ENCODE assay signal across 29 cellular contexts in genomic region chr4:152843476-152844107, GRCh38.
A peak's percentile ranks its signal among the peaks of the same experiment; 100 is the strongest.
DNase-seq lines count a peak whose midpoint lies in the region; ATAC-seq, FAIRE-seq and TF ChIP-seq lines count a peak whose summit lies in the region.
"Had no signal": no experiment of that assay in that cellular context is flagged by ENCODE, and none has a peak within 500 bp of the region (broad histone marks: within the 10 kb centered on the region; RNA-seq: fewer than 3 reads in every experiment).

No MANE protein-coding gene starts in this region.

- TF ChIP-seq POLR2A in GM12891 (IDR thresholded peaks at IDR 0.05; ENCODE audit: low read depth, low read length) (no peak), spleen (IDR thresholded peaks at IDR 0.05) (no peak), esophagus squamous epithelium (IDR thresholded peaks at IDR 0.05) (no peak)

- no peaks in the 10 kb centered on the region; the same call in 1 of the 2 replicates for H3K27me3 Mint-ChIP-seq in WTC11 (ENCODE audit: low read depth)
- H3K27me3 Mint-ChIP-seq: CD4-positive, alpha-beta T cell had no signal

- no peak overlapping the region for H2BK120ac ChIP-seq in mesenchymal stem cell (ENCODE audit: low read depth, low read length)

- DNase-seq in HT-29 (ENCODE audit: low spot score) = peak; percentile 68
- DNase-seq in WTC11 (ENCODE audit: low spot score) = no peak
- peak; percentile 12 for DNase-seq in mesenchymal stem cell
- no peak for DNase-seq in smooth muscle cell (lab: John Stamatoyannopoulos, UW; ENCODE audit: unreplicated experiment)
- DNase-seq in GM12891 (ENCODE audit: insufficient read length, low spot score) = no peak
- DNase-seq in spleen = no peak
- DNase-seq in esophagus squamous epithelium (lab: John Stamatoyannopoulos, UW) = no peak
- DNase-seq: activated CD4-positive, alpha-beta T cell treated with anti-CD3 and anti-CD28 coated beads, Interleukin-2, amount 50 U/mL, for 1 hour; activated naive CD4-positive, alpha-beta T cell; activated T-cell treated with anti-CD3 and anti-CD28 coated beads, Interleukin-2, amount 50 U/mL, for 48 hours; body of pancreas; CD4-positive, alpha-beta T cell; kidney; lower lobe of right lung; NCI-H1092; NCI-H1694 treated with DMSO at 0.1 percent for 48 hours; NCI-H2171; NCI-H510A; NK-92 treated with Interleukin-12 subunit alpha and Interleukin-12 subunit beta, amount 100 ng/mL, for 24 hours; Right ventricle myocardium superior; sigmoid colon; stimulated activated naive CD4-positive, alpha-beta T cell; T-helper 9 cell; testis had no signal

- peaks cover 21% of the 10 kb centered on the region for H3K79me2 ChIP-seq in smooth muscle cell (ENCODE audit: low read depth)

- no peak for FAIRE-seq in GM12891 (lab: Jason Lieb, UNC)
- FAIRE-seq: GM18507, kidney had no signal

- H3F3A ChIP-seq in smooth muscle cell (ENCODE audit: low read depth) = no peaks in the 10 kb centered on the region

- peaks cover 5% of the 10 kb centered on the region for H3K9me3 ChIP-seq in mesenchymal stem cell (ENCODE audit: control insufficient read depth, low read length)
- H3K9me3 ChIP-seq in smooth muscle cell (replicated peaks; ENCODE audit: low read depth) = no peaks in the 10 kb centered on the region
- H3K9me3 ChIP-seq in spleen = peaks cover 0 to 15% (median 12%) of the 10 kb centered on the region in 8 donors
- peaks cover 0 to 7% (median 0%) of the 10 kb centered on the region in 3 donors for H3K9me3 ChIP-seq in esophagus squamous epithelium
- H3K9me3 ChIP-seq: body of pancreas, lower lobe of right lung, testis had no signal

- no peak overlapping the region for H2AK5ac ChIP-seq in mesenchymal stem cell (ENCODE audit: low read length, severe bottlenecking)

- peak overlapping the region; percentile 60 for H4K8ac ChIP-seq in mesenchymal stem cell (ENCODE audit: low read length)

- H4K91ac ChIP-seq in mesenchymal stem cell (ENCODE audit: low read length) = peak overlapping the region; percentile 46

- H3K36me3 Mint-ChIP-seq in WTC11 = peaks cover 31% of the 10 kb centered on the region

- H3K4me1 ChIP-seq in mesenchymal stem cell (ENCODE audit: control insufficient read depth, insufficient read depth, low read depth, low read length) (peaks cover 10% of the 10 kb centered on the region), smooth muscle cell (ENCODE audit: low read depth) (no peaks in the 10 kb centered on the region), spleen (peaks cover 0 to 15% (median 3%) of the 10 kb centered on the region in 6 donors), esophagus squamous epithelium (peaks cover 0 to 5% (median 0%) of the 10 kb centered on the region in 3 donors)
- H3K4me1 ChIP-seq: body of pancreas, lower lobe of right lung, neural progenitor cell, sigmoid colon, testis had no signal

- POLR2A ChIA-PET in WTC11 (lab: Charles Lee) = no interaction called here

- H2BK5ac ChIP-seq in mesenchymal stem cell (ENCODE audit: low read depth, low read length, poor library complexity, severe bottlenecking) = no peak overlapping the region

- H3K14ac ChIP-seq in mesenchymal stem cell (ENCODE audit: low read length in 2 of 2) = no peak overlapping the region

- ATAC-seq in WTC11 (peak; percentile 44), HG02938 (IDR thresholded peaks at IDR 0.05; ENCODE audit: unreplicated experiment) (no peak)
- ATAC-seq: body of pancreas, lower lobe of right lung had no signal

- peaks cover 25% of the 10 kb centered on the region for H4K20me1 ChIP-seq in smooth muscle cell (ENCODE audit: low read depth)

- intact Hi-C loops in spleen (cut with DNase I; ENCODE audit: low total_unique reads) (loop anchor here (2.0 kb wide), 1 partner anchor 239 kb away; no protein-coding TSS in a partner anchor), esophagus squamous epithelium (cut with DNase I) (no loop called here)

- 84% methylated on average over 12 of the region's 12 CpGs for WGBS in mesenchymal stem cell
- 86% methylated on average over 12 of the region's 12 CpGs for WGBS in smooth muscle cell (ENCODE audit: low lambda C conversion rate)
- WGBS in spleen, 5 donors = 81 to 88% (median 87%) methylated on average over 11 to 12 of the region's 12 CpGs
- 66 to 87% methylated on average over 5 to 6 of the region's 12 CpGs for WGBS in esophagus squamous epithelium, 2 donors

- H3K23ac ChIP-seq in mesenchymal stem cell (ENCODE audit: low read length in 2 of 2) = no peak overlapping the region

- peaks cover 20% of the 10 kb centered on the region for H3K79me1 ChIP-seq in mesenchymal stem cell (replicated peaks; ENCODE audit: low read length, poor library complexity, severe bottlenecking)

- H2BK15ac ChIP-seq in mesenchymal stem cell (ENCODE audit: low read depth, poor library complexity, severe bottlenecking) = no peak overlapping the region

- H3K18ac ChIP-seq in mesenchymal stem cell (ENCODE audit: low read depth in 1 of 2, low read length in 2 of 2) = peak overlapping the region in 1 of 2 experiments; percentile 18

- H3K4ac ChIP-seq in mesenchymal stem cell (ENCODE audit: low read depth in 1 of 2, low read length in 2 of 2) = no peak overlapping the region

- no peak overlapping the region for H2BK12ac ChIP-seq in mesenchymal stem cell (ENCODE audit: low read length in 2 of 2)

- H3K27me3 ChIP-seq in mesenchymal stem cell (ENCODE audit: control insufficient read depth in 1 of 2, insufficient read depth in 1 of 2, low read length in 2 of 2) = no peaks in the 10 kb centered on the region
- H3K27me3 ChIP-seq in smooth muscle cell (ENCODE audit: low read depth) = no peaks in the 10 kb centered on the region
- H3K27me3 ChIP-seq in spleen (replicated peaks in 1 of 7) = no peaks in the 10 kb centered on the region
- no peaks in the 10 kb centered on the region for H3K27me3 ChIP-seq in esophagus squamous epithelium
- H3K27me3 ChIP-seq: body of pancreas, neural progenitor cell, sigmoid colon, testis had no signal

- no peak overlapping the region for H3K4me3 Mint-ChIP-seq in WTC11
- H3K4me3 Mint-ChIP-seq: CD4-positive, alpha-beta T cell; neural progenitor cell had no signal

- H2AFZ ChIP-seq in mesenchymal stem cell (ENCODE audit: low read depth, low read length) = no peak overlapping the region
- no peak overlapping the region for H2AFZ ChIP-seq in smooth muscle cell (ENCODE audit: low read depth)
- H2AFZ ChIP-seq: neural progenitor cell, PC-9 had no signal

- H3K4me3 ChIP-seq in mesenchymal stem cell (ENCODE audit: insufficient read depth in 1 of 2, low read depth in 1 of 2, low read length in 2 of 2) (no peak overlapping the region), smooth muscle cell (no peak overlapping the region), spleen (no peak overlapping the region), esophagus squamous epithelium (no peak overlapping the region)
- H3K4me3 ChIP-seq: body of pancreas, lower lobe of right lung, neural progenitor cell, PC-9, sigmoid colon, testis had no signal

- H3K27ac ChIP-seq in mesenchymal stem cell (ENCODE audit: low read length, poor library complexity, severe bottlenecking) (no peak overlapping the region), smooth muscle cell (ENCODE audit: low read depth) (peak overlapping the region; percentile 21), spleen (no peak overlapping the region), esophagus squamous epithelium (no peak overlapping the region)
- H3K27ac ChIP-seq: body of pancreas, lower lobe of right lung, neural progenitor cell, PC-9, sigmoid colon, testis, VCaP had no signal

- peaks cover 56% of the 10 kb centered on the region for H3K4me1 Mint-ChIP-seq in WTC11

- CTCF ChIA-PET in WTC11 (lab: Charles Lee) = interaction anchor here (0.7 to 2.7 kb wide), 4 partner anchors 106 to 342 kb away, joined by 3 to 8 read pairs (median 4); no protein-coding TSS in a partner anchor

- no peak overlapping the region for H3K4me2 ChIP-seq in mesenchymal stem cell (ENCODE audit: low read length, poor library complexity, severe bottlenecking)
- no peak overlapping the region for H3K4me2 ChIP-seq in smooth muscle cell
- H3K4me2 ChIP-seq: neural progenitor cell, PC-9 had no signal

- H3K36me3 ChIP-seq in mesenchymal stem cell (ENCODE audit: control insufficient read depth in 1 of 2, insufficient read depth in 2 of 2, low read depth in 1 of 2, low read length in 2 of 2) (peaks cover 0 to 4% of the 10 kb centered on the region in 2 experiments), smooth muscle cell (ENCODE audit: low read depth) (peaks cover 8% of the 10 kb centered on the region), spleen (peaks cover 0 to 17% (median 0%) of the 10 kb centered on the region in 6 donors), esophagus squamous epithelium (peaks cover 0 to 12% (median 0%) of the 10 kb centered on the region in 3 donors)
- H3K36me3 ChIP-seq: lower lobe of right lung, neural progenitor cell, sigmoid colon had no signal

- H3K9ac ChIP-seq in mesenchymal stem cell (ENCODE audit: low read length) (no peak overlapping the region), smooth muscle cell (ENCODE audit: low read depth) (no peak overlapping the region)
- H3K9ac ChIP-seq: neural progenitor cell had no signal

- no peak for TF ChIP-seq CTCF in WTC11 (IDR thresholded peaks at IDR 0.05)
- TF ChIP-seq CTCF in smooth muscle cell (IDR thresholded peaks at IDR 0.05; ENCODE audit: borderline replicate concordance, insufficient read depth, poor library complexity, severe bottlenecking) = no peak
- TF ChIP-seq CTCF in spleen (IDR thresholded peaks at IDR 0.05 in 8 of 11, conservative IDR thresholded peaks at IDR 0.05 in 3 of 11) = no peak
- no peak for TF ChIP-seq CTCF in esophagus squamous epithelium (IDR thresholded peaks at IDR 0.05)

- peak overlapping the region; percentile 87; the same call in 1 of the 2 replicates for H3K27ac Mint-ChIP-seq in WTC11
- H3K27ac Mint-ChIP-seq: CD4-positive, alpha-beta T cell; neural progenitor cell had no signal

- H3K9me3 Mint-ChIP-seq in WTC11 = peaks cover 39% of the 10 kb centered on the region

TF ChIP-seq in WTC11, 78 proteins besides CTCF, POLR2A, EP300 and RAD21:
- TF ChIP-seq SOX15 (CRISPR knock-in tag; IDR thresholded peaks at IDR 0.05) (no peak), GABPB1 (CRISPR knock-in tag; IDR thresholded peaks at IDR 0.05) (no peak), CBFB (CRISPR knock-in tag; IDR thresholded peaks at IDR 0.05; ENCODE audit: low read depth) (no peak), SMAD3 (CRISPR knock-in tag; IDR thresholded peaks at IDR 0.05; ENCODE audit: borderline replicate concordance) (no peak)

TF ChIP-seq in GM12891, 5 proteins besides CTCF, POLR2A, EP300 and RAD21:
- TF ChIP-seq TAF1 (IDR thresholded peaks at IDR 0.05; ENCODE audit: low read depth, low read length) = no peak
- TF ChIP-seq POLR2AphosphoS5 (IDR thresholded peaks at IDR 0.05; ENCODE audit: low read depth, low read length) = no peak
- no peak for TF ChIP-seq SPI1 (IDR thresholded peaks at IDR 0.05; ENCODE audit: low read depth, low read length)
- TF ChIP-seq PAX5 (IDR thresholded peaks at IDR 0.05; ENCODE audit: insufficient read depth, low read length, severe bottlenecking) = no peak
- no peak for TF ChIP-seq POU2F2 (IDR thresholded peaks at IDR 0.05; ENCODE audit: low read depth, low read length)

Comparison
In these comparisons a context has a peak if more than half of its experiments do, and no peak if none do; other contexts are left out.
1. DNase-seq: peak in HT-29 (single experiment) and mesenchymal stem cell (single experiment); none in WTC11 (single experiment), smooth muscle cell (single experiment), GM12891 (single experiment), spleen (single experiment) and esophagus squamous epithelium (single experiment).